24 cellular contexts compared by ENCODE assay signal in genomic region chr9:123263227-123263626, GRCh38.
"Had no signal": no experiment of that assay in that cellular context is flagged by ENCODE, and none has a peak within 500 bp of the region (broad histone marks: within the 10 kb centered on the region; RNA-seq: fewer than 3 reads in every experiment).

No MANE protein-coding gene starts in this region.

- H3K27ac ChIP-seq: heart right ventricle, sigmoid colon, uterus had no signal

- H3K9me3 ChIP-seq: heart right ventricle, sigmoid colon, uterus had no signal

- H3K27me3 Mint-ChIP-seq: activated CD8-positive, alpha-beta memory T cell treated with anti-CD3 and anti-CD28 coated beads, Interleukin-2, amount 10 ng/mL, durations not matched to agents 7 days and 5 days; stimulated activated memory B cell treated with anti-CD40 and anti-IgM and Interleukin-4, amounts not matched to agents 10 μg/mL and 1 μg/mL and 100 μg/mL, for 72 hours had no signal

- H3K4me2 ChIP-seq: smooth muscle cell had no signal

- H3K27ac Mint-ChIP-seq: activated CD4-positive, alpha-beta memory T cell treated with anti-CD3 and anti-CD28 coated beads, Interleukin-2, amount 10 ng/mL, durations not matched to agents 7 days and 5 days; activated CD4-positive, alpha-beta T cell treated with anti-CD3 and anti-CD28 coated beads, Interleukin-2, amount 10 ng/mL, durations not matched to agents 24 days and 14 days; activated CD8-positive, alpha-beta memory T cell treated with anti-CD3 and anti-CD28 coated beads, Interleukin-2, amount 10 ng/mL, durations not matched to agents 7 days and 5 days; activated naive CD4-positive, alpha-beta T cell treated with anti-CD3 and anti-CD28 coated beads, Interleukin-2, amount 50 U/mL, for 72 hours; activated T-helper 1 cell treated with anti-CD3 and anti-CD28 coated beads, Interleukin-12 subunit alpha, Interleukin-12 subunit beta, Interleukin-2, Interleukin-4 antibody, amounts not matched to agents 30 ng/mL and 10 ng/mL and 1 ng/mL, durations not matched to agents 14 hours and 24 hours and 36 hours; brain; dendritic cell treated with granulocyte-macrophage colony-stimulating factor and Interleukin-4, amounts not matched to agents 40 ng/mL and 50 ng/mL, for 4 days; stimulated activated memory B cell treated with anti-CD40 and anti-IgM and Interleukin-4, amounts not matched to agents 10 μg/mL and 1 μg/mL and 100 μg/mL, for 72 hours had no signal

- H3K4me3 ChIP-seq: heart right ventricle, sigmoid colon, smooth muscle cell, uterus had no signal

- H3K27me3 ChIP-seq: heart right ventricle, sigmoid colon, uterus had no signal

- DNase-seq: activated CD4-positive, alpha-beta memory T cell treated with anti-CD3 and anti-CD28 coated beads, Interleukin-2, amount 10 ng/mL, durations not matched to agents 7 days and 5 days; activated CD4-positive, alpha-beta T cell treated with anti-CD3 and anti-CD28 coated beads, Interleukin-2, amount 10 ng/mL, durations not matched to agents 24 days and 14 days; activated CD8-positive, alpha-beta memory T cell treated with anti-CD3 and anti-CD28 coated beads, Interleukin-2, amount 10 ng/mL, durations not matched to agents 7 days and 5 days; activated gamma-delta T cell treated with Interleukin-2 at 50 U/mL for 16 hours; aorta; effector CD4-positive, alpha-beta T cell; erythroblast; foreskin fibroblast; heart right ventricle; left colon; mesenchymal stem cell; occipital lobe; posterior cingulate gyrus; sigmoid colon; stimulated activated CD4-positive, alpha-beta T cell treated with anti-CD3 and anti-CD28 coated beads, Interleukin-15, amount 100 ng/mL, for 24 hours; trophoblast cell; uterus had no signal

- H3K9me3 Mint-ChIP-seq: activated CD4-positive, alpha-beta memory T cell treated with anti-CD3 and anti-CD28 coated beads, Interleukin-2, amount 10 ng/mL, durations not matched to agents 7 days and 5 days; activated CD4-positive, alpha-beta T cell treated with anti-CD3 and anti-CD28 coated beads, Interleukin-2, amount 10 ng/mL, durations not matched to agents 24 days and 14 days; activated naive CD4-positive, alpha-beta T cell treated with anti-CD3 and anti-CD28 coated beads, Interleukin-2, amount 50 U/mL, for 72 hours; activated T-helper 1 cell treated with anti-CD3 and anti-CD28 coated beads, Interleukin-12 subunit alpha, Interleukin-12 subunit beta, Interleukin-2, Interleukin-4 antibody, amounts not matched to agents 30 ng/mL and 10 ng/mL and 1 ng/mL, durations not matched to agents 14 hours and 24 hours and 36 hours; dendritic cell treated with granulocyte-macrophage colony-stimulating factor and Interleukin-4, amounts not matched to agents 40 ng/mL and 50 ng/mL, for 4 days; stimulated activated memory B cell treated with anti-CD40 and anti-IgM and Interleukin-4, amounts not matched to agents 10 μg/mL and 1 μg/mL and 100 μg/mL, for 72 hours had no signal

- H3K4me3 Mint-ChIP-seq: activated CD4-positive, alpha-beta memory T cell treated with anti-CD3 and anti-CD28 coated beads, Interleukin-2, amount 10 ng/mL, durations not matched to agents 7 days and 5 days; activated CD4-positive, alpha-beta T cell treated with anti-CD3 and anti-CD28 coated beads, Interleukin-2, amount 10 ng/mL, durations not matched to agents 24 days and 14 days; activated CD8-positive, alpha-beta memory T cell treated with anti-CD3 and anti-CD28 coated beads, Interleukin-2, amount 10 ng/mL, durations not matched to agents 7 days and 5 days; activated T-helper 1 cell treated with anti-CD3 and anti-CD28 coated beads, Interleukin-12 subunit alpha, Interleukin-12 subunit beta, Interleukin-2, Interleukin-4 antibody, amounts not matched to agents 30 ng/mL and 10 ng/mL and 1 ng/mL, durations not matched to agents 14 hours and 24 hours and 36 hours; dendritic cell treated with granulocyte-macrophage colony-stimulating factor and Interleukin-4, amounts not matched to agents 40 ng/mL and 50 ng/mL, for 4 days; stimulated activated memory B cell treated with anti-CD40 and anti-IgM and Interleukin-4, amounts not matched to agents 10 μg/mL and 1 μg/mL and 100 μg/mL, for 72 hours had no signal

- H3K36me3 ChIP-seq: heart right ventricle, sigmoid colon, uterus had no signal

- ATAC-seq: activated CD4-positive, CD25-positive, alpha-beta regulatory T cell treated with anti-CD3 and anti-CD28 coated beads, Interleukin-2, amount 50 U/mL, for 24 hours; activated CD8-positive, alpha-beta memory T cell treated with anti-CD3 and anti-CD28 coated beads, Interleukin-2, amount 10 ng/mL, durations not matched to agents 7 days and 5 days; activated naive CD4-positive, alpha-beta T cell treated with anti-CD3 and anti-CD28 coated beads, Interleukin-2, amount 50 U/mL, for 72 hours; heart right ventricle; left colon; stimulated activated memory B cell treated with anti-CD40 and anti-IgM and Interleukin-4, amounts not matched to agents 10 μg/mL and 1 μg/mL and 100 μg/mL, for 72 hours had no signal

- H3K4me1 ChIP-seq: uterus had no signal

- H3K36me3 Mint-ChIP-seq: activated CD8-positive, alpha-beta memory T cell treated with anti-CD3 and anti-CD28 coated beads, Interleukin-2, amount 10 ng/mL, durations not matched to agents 7 days and 5 days; activated naive CD4-positive, alpha-beta T cell treated with anti-CD3 and anti-CD28 coated beads, Interleukin-2, amount 50 U/mL, for 72 hours had no signal
